In the genomic region with DNA sequence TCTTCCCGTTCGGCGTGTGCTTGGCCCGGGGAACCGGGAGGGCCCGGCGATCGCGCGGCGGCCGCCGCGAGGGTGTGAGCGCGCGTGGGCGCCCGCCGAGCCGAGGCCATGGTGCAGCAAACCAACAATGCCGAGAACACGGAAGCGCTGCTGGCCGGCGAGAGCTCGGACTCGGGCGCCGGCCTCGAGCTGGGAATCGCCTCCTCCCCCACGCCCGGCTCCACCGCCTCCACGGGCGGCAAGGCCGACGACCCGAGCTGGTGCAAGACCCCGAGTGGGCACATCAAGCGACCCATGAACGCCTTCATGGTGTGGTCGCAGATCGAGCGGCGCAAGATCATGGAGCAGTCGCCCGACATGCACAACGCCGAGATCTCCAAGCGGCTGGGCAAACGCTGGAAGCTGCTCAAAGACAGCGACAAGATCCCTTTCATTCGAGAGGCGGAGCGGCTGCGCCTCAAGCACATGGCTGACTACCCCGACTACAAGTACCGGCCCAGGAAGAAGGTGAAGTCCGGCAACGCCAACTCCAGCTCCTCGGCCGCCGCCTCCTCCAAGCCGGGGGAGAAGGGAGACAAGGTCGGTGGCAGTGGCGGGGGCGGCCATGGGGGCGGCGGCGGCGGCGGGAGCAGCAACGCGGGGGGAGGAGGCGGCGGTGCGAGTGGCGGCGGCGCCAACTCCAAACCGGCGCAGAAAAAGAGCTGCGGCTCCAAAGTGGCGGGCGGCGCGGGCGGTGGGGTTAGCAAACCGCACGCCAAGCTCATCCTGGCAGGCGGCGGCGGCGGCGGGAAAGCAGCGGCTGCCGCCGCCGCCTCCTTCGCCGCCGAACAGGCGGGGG, we compare ENCODE assay signal across 8 cellular contexts. TPM values are rescaled to one million over a fixed set of nuclear protein-coding genes. Genes with fewer than 3 reads are reported as not detected.
DNase-seq lines count a peak whose midpoint lies in the region; ATAC-seq, FAIRE-seq and TF ChIP-seq lines count a peak whose summit lies in the region.

No MANE protein-coding gene starts in this region.

- H3K27me3 ChIP-seq in endothelial cell of umbilical vein (ENCODE audit: control insufficient read depth in 2 of 2, insufficient read depth in 2 of 2, low read length in 2 of 2): no peaks in the 10 kb centered on the region

- FAIRE-seq in endothelial cell of umbilical vein (lab: Jason Lieb, UNC): no peak

- WGBS in mesodermal cell (ENCODE audit: insufficient coverage in 2 of 2), 2 experiments: 0 to 1% methylated on average over 71 to 100 of the region's 105 CpGs

- H3K27me3 Mint-ChIP-seq in stimulated activated naive CD8-positive, alpha-beta T cell treated with anti-CD3 and anti-CD28 coated beads, Interleukin-15, amount 100 ng/mL, for 72 hours: peaks cover 51% of the 10 kb centered on the region

- peak; percentile 19 for ATAC-seq in GM21619 (IDR thresholded peaks at IDR 0.05; ENCODE audit: unreplicated experiment)
- ATAC-seq in stimulated activated naive CD8-positive, alpha-beta T cell treated with anti-CD3 and anti-CD28 coated beads, Interleukin-15, amount 100 ng/mL, for 72 hours: peak; percentile 31

- H3K4me1 Mint-ChIP-seq in stimulated activated naive CD8-positive, alpha-beta T cell treated with anti-CD3 and anti-CD28 coated beads, Interleukin-15, amount 100 ng/mL, for 72 hours: peaks cover 32% of the 10 kb centered on the region

- dilution Hi-C loops in endothelial cell of umbilical vein (cut with MboI; ENCODE audit: extremely low pct_ligation_motif_present, low sequenced_read_pairs): no loop called here

- peaks cover 58% of the 10 kb centered on the region for H3K79me2 ChIP-seq in endothelial cell of umbilical vein (ENCODE audit: control insufficient read depth, insufficient read depth, low read length)

- POLR2A ChIA-PET in endothelial cell of umbilical vein (lab: Charles Lee): interaction anchor here (0.6 to 2.8 kb wide), 38 partner anchors 70 to 1290 kb away, joined by 3 to 47 read pairs (median 6); no protein-coding TSS in a partner anchor

- no peak for TF ChIP-seq POLR2A in endothelial cell of umbilical vein (IDR thresholded peaks at IDR 0.05; ENCODE audit: low read depth, low read length)

- no peaks in the 10 kb centered on the region for H3K9me3 Mint-ChIP-seq in stimulated activated naive CD8-positive, alpha-beta T cell treated with anti-CD3 and anti-CD28 coated beads, Interleukin-15, amount 100 ng/mL, for 72 hours

- intact Hi-C loops in endothelial cell of umbilical vein (cut with micrococcal nuclease): loop anchor here (5.0 to 10.0 kb wide), 4 partner anchors 228 to 1140 kb away; no protein-coding TSS in a partner anchor

- peak overlapping the region in 1 of 2 donors; percentile 91 for H3K4me3 Mint-ChIP-seq in stimulated activated naive CD8-positive, alpha-beta T cell treated with anti-CD3 and anti-CD28 coated beads, Interleukin-15, amount 100 ng/mL, for 72 hours

- DNase-seq in ELR (ENCODE audit: low read depth): peak; percentile 70
- no peak for DNase-seq in LNCaP clone FGC (ENCODE audit: low read depth)
- peak; percentile 38 to 55 for DNase-seq in activated CD4-positive, alpha-beta T cell treated with anti-CD3 and anti-CD28 coated beads, Interleukin-2, amount 50 U/mL, for 48 hours
- peak; percentile 39 for DNase-seq in endothelial cell of umbilical vein (ENCODE audit: low read depth, low spot score)
- peak; percentile 36 to 44 for DNase-seq in stimulated activated naive CD8-positive, alpha-beta T cell treated with anti-CD3 and anti-CD28 coated beads, Interleukin-15, amount 100 ng/mL, for 72 hours
- DNase-seq in amniotic stem cell (lab: John Stamatoyannopoulos, UW): no peak

- H3K36me3 ChIP-seq in endothelial cell of umbilical vein (ENCODE audit: control insufficient read depth in 2 of 2, extremely low read depth in 1 of 2, insufficient read depth in 2 of 2, low read length in 2 of 2): peaks cover 2 to 17% of the 10 kb centered on the region in 2 experiments
- H3K36me3 ChIP-seq in mesodermal cell (ENCODE audit: control insufficient read depth, insufficient read depth, low read length): peaks cover 37% of the 10 kb centered on the region

- peak overlapping the region in 1 of 2 donors; percentile 85 for H3K27ac Mint-ChIP-seq in stimulated activated naive CD8-positive, alpha-beta T cell treated with anti-CD3 and anti-CD28 coated beads, Interleukin-15, amount 100 ng/mL, for 72 hours

- no peak overlapping the region for H2AFZ ChIP-seq in endothelial cell of umbilical vein (ENCODE audit: low read depth, low read length)

- H3K9me3 ChIP-seq in endothelial cell of umbilical vein (replicated peaks; ENCODE audit: control insufficient read depth, insufficient read depth, low read length) (no peaks in the 10 kb centered on the region), mesodermal cell (ENCODE audit: control insufficient read depth, low read length) (no peaks in the 10 kb centered on the region)

- TF ChIP-seq CTCF in LNCaP clone FGC (IDR thresholded peaks at IDR 0.05; ENCODE audit: control insufficient read depth, extremely low read depth, insufficient read depth) (no peak), endothelial cell of umbilical vein (IDR thresholded peaks at IDR 0.05; ENCODE audit: extremely low read depth in 1 of 2, insufficient read depth in 1 of 2, low read depth in 1 of 2, low read length in 2 of 2) (no peak)

- CTCF ChIA-PET in endothelial cell of umbilical vein (lab: Charles Lee): interaction anchor here (0.9 to 9.6 kb wide), 10 partner anchors 10 to 1233 kb away, joined by 3 to 222 read pairs (median 4); no protein-coding TSS in a partner anchor

- H3K4me2 ChIP-seq in endothelial cell of umbilical vein (ENCODE audit: insufficient read depth, low read length): peak overlapping the region; percentile 79

- BruUV-seq in endothelial cell of umbilical vein (replicated peaks; lab: Mats Ljungman, UMichigan): no TSS peak

- H3K4me3 ChIP-seq in LNCaP clone FGC (ENCODE audit: low read depth, low read length) (peak overlapping the region; percentile 77), endothelial cell of umbilical vein (replicated peaks in 1 of 3; ENCODE audit: insufficient read depth in 1 of 3, low read depth in 1 of 3, low read length in 3 of 3) (peak overlapping the region; percentile 85 to 98 (median 96)), mesodermal cell (ENCODE audit: extremely low read depth, insufficient read depth, low read length, poor library complexity, severe bottlenecking) (peak overlapping the region; percentile 96)

- H3K9ac ChIP-seq in endothelial cell of umbilical vein (replicated peaks; ENCODE audit: extremely low read depth, insufficient read depth, low read length): peak overlapping the region; percentile 98

- H3K4me1 ChIP-seq in endothelial cell of umbilical vein (ENCODE audit: control insufficient read depth, extremely low read depth, insufficient read depth, low read length) (peaks cover 22% of the 10 kb centered on the region), mesodermal cell (ENCODE audit: control insufficient read depth, insufficient read depth, low read length, poor library complexity, severe bottlenecking) (peaks cover 9% of the 10 kb centered on the region)

- H3K27ac ChIP-seq in endothelial cell of umbilical vein (ENCODE audit: insufficient read depth, low read depth, low read length): peak overlapping the region; percentile 94
- H3K27ac ChIP-seq in mesodermal cell (ENCODE audit: low read depth, low read length, severe bottlenecking): peak overlapping the region; percentile 90

- peaks cover 9% of the 10 kb centered on the region for H4K20me1 ChIP-seq in endothelial cell of umbilical vein (replicated peaks; ENCODE audit: control insufficient read depth, extremely low read depth, insufficient read depth, low read length)

- no peaks in the 10 kb centered on the region for H3K9me1 ChIP-seq in endothelial cell of umbilical vein (replicated peaks; ENCODE audit: control insufficient read depth, extremely low read depth, insufficient read depth, low read length)

TF ChIP-seq in endothelial cell of umbilical vein, 7 proteins besides CTCF, POLR2A, EP300 and RAD21:
- TF ChIP-seq POLR2AphosphoS5 (IDR thresholded peaks at IDR 0.05; ENCODE audit: insufficient read depth, low read depth, low read length): peak; percentile 58
- no peak for TF ChIP-seq MYC (IDR thresholded peaks at IDR 0.05; ENCODE audit: low read depth, low read length)

RNA-seq across cellular contexts. Expression of gene SOX4, which starts 1.1 kb away (rescaled TPM):
- total RNA-seq in endothelial cell of umbilical vein: 121 and 127 TPM in 2 replicates
- polyA plus RNA-seq in endothelial cell of umbilical vein: 18.5 and 20.4 TPM in 2 replicates
- 17.6 and 22.6 TPM in 2 replicates for polyA plus RNA-seq in endothelial cell of umbilical vein (2011; cell fraction: cytosol; rRNA removed)
- 35.2 and 46.7 TPM in 2 replicates for polyA plus RNA-seq in endothelial cell of umbilical vein (2011; cell fraction: nucleus; rRNA removed)
- 66.1 and 81.9 TPM in 2 replicates for polyA plus RNA-seq in endothelial cell of umbilical vein (2012)
- 43.4 and 49.9 TPM in 2 replicates for polyA minus RNA-seq in endothelial cell of umbilical vein
- polyA minus RNA-seq in endothelial cell of umbilical vein (2011; cell fraction: cytosol; rRNA and poly(A)+ RNA removed): 4.7 TPM
- 54.9 and 59.8 TPM in 2 replicates for polyA minus RNA-seq in endothelial cell of umbilical vein (2011; cell fraction: nucleus; rRNA and poly(A)+ RNA removed)
- polyA plus RNA-seq in mesodermal cell (2013, experiment 1 of 2): 107 TPM
- 90.0 TPM for polyA plus RNA-seq in mesodermal cell (2013, experiment 2 of 2)

Comparison
In these comparisons a context has a peak if more than half of its experiments do, and no peak if none do; other contexts are left out.
1. DNase-seq: peak in ELR (single experiment), activated CD4-positive, alpha-beta T cell treated with anti-CD3 and anti-CD28 coated beads, Interleukin-2, amount 50 U/mL, for 48 hours (2 of 2), endothelial cell of umbilical vein (single experiment) and stimulated activated naive CD8-positive, alpha-beta T cell treated with anti-CD3 and anti-CD28 coated beads, Interleukin-15, amount 100 ng/mL, for 72 hours (2 of 2); none in LNCaP clone FGC (single experiment) and amniotic stem cell (single experiment).
2. Peak in every context shown above with its lines, with median percentiles within 50 percentile points of each other: H3K4me3 ChIP-seq.